ENCODE assay signal across 14 cellular contexts in genomic region chr15:97977734-97978133, GRCh38. TPM values are rescaled to one million over a fixed set of nuclear protein-coding genes. Genes with fewer than 3 reads are reported as not detected.
DNase-seq lines count a peak whose midpoint lies in the region; TF ChIP-seq lines count a peak whose summit lies in the region.
"Had no signal": no experiment of that assay in that cellular context is flagged by ENCODE, and none has a peak within 500 bp of the region (broad histone marks: within the 10 kb centered on the region; RNA-seq: fewer than 3 reads in every experiment).

No MANE protein-coding gene starts in this region.

- intact Hi-C loops in prostate gland (cut with DNase I) = no loop called here

- no peak for TF ChIP-seq POLR2A in prostate gland (IDR thresholded peaks at IDR 0.05)

- H3K9me3 ChIP-seq in endocrine pancreas (ENCODE audit: control insufficient read depth, low read length) = no peaks in the 10 kb centered on the region
- no peaks in the 10 kb centered on the region for H3K9me3 ChIP-seq in prostate gland
- H3K9me3 ChIP-seq: lower lobe of right lung had no signal

- H3K27ac ChIP-seq in rectal smooth muscle tissue (ENCODE audit: low read depth, low read length) = peak overlapping the region; percentile 31
- H3K27ac ChIP-seq in prostate gland = no peak overlapping the region
- H3K27ac ChIP-seq: lower lobe of right lung, SK-N-MC had no signal

- TF ChIP-seq CTCF in prostate gland (IDR thresholded peaks at IDR 0.05) = no peak

- no peaks in the 10 kb centered on the region for H3K27me3 ChIP-seq in endocrine pancreas (ENCODE audit: control insufficient read depth, insufficient read depth, low read length)
- no peaks in the 10 kb centered on the region for H3K27me3 ChIP-seq in rectal smooth muscle tissue (ENCODE audit: control insufficient read depth, insufficient read depth, low read length)
- no peaks in the 10 kb centered on the region for H3K27me3 ChIP-seq in prostate gland (replicated peaks; ENCODE audit: insufficient read depth)

- H3K36me3 ChIP-seq in endocrine pancreas (ENCODE audit: control insufficient read depth, insufficient read depth, low read length) = no peaks in the 10 kb centered on the region
- no peaks in the 10 kb centered on the region for H3K36me3 ChIP-seq in rectal smooth muscle tissue (ENCODE audit: control insufficient read depth, insufficient read depth, low read length)
- no peaks in the 10 kb centered on the region for H3K36me3 ChIP-seq in prostate gland

- DNase-seq in DMS153 (lab: John Stamatoyannopoulos, UW) (peak; percentile 48), DMS153 treated with DMSO at 0.1 percent for 48 hours (lab: John Stamatoyannopoulos, UW; ENCODE audit: unreplicated experiment) (no peak), NCI-H774 (lab: John Stamatoyannopoulos, UW) (peak; percentile 82), dermis blood vessel endothelial cell (no peak), prostate gland (ENCODE audit: low spot score) (no peak)
- no peak for DNase-seq in activated CD8-positive, alpha-beta memory T cell treated with anti-CD3 and anti-CD28 coated beads, Interleukin-2, amount 50 U/mL, for 48 hours
- DNase-seq: activated CD4-positive, alpha-beta T cell treated with anti-CD3 and anti-CD28 coated beads, Interleukin-2, amount 50 U/mL, for 1 hour; activated T-cell treated with anti-CD3 and anti-CD28 coated beads, Interleukin-2, amount 50 U/mL, for 1 hour; lower lobe of right lung; naive thymus-derived CD4-positive, alpha-beta T cell; stimulated activated naive B cell treated with anti-CD40 and anti-IgM and Interleukin-4, amounts not matched to agents 10 μg/mL and 1 μg/mL and 100 μg/mL, for 72 hours had no signal

- 67% methylated on average over 8 of the region's 8 CpGs for WGBS in prostate gland

- H3K4me3 ChIP-seq in endocrine pancreas (ENCODE audit: control insufficient read depth, insufficient read depth, low read length) = peak overlapping the region; percentile 84
- no peak overlapping the region for H3K4me3 ChIP-seq in rectal smooth muscle tissue (ENCODE audit: low read length)
- H3K4me3 ChIP-seq in prostate gland = no peak overlapping the region
- H3K4me3 ChIP-seq: lower lobe of right lung, SK-N-MC had no signal

- H3K9ac ChIP-seq in endocrine pancreas (ENCODE audit: control insufficient read depth, insufficient read depth, low read length) (peak overlapping the region; percentile 30), rectal smooth muscle tissue (ENCODE audit: low read length) (no peak overlapping the region)

- peaks cover 17% of the 10 kb centered on the region for H3K4me1 ChIP-seq in endocrine pancreas (ENCODE audit: control insufficient read depth, insufficient read depth, low read length)
- H3K4me1 ChIP-seq in rectal smooth muscle tissue (ENCODE audit: control insufficient read depth, insufficient read depth, low read length) = peaks cover 6% of the 10 kb centered on the region
- no peaks in the 10 kb centered on the region for H3K4me1 ChIP-seq in prostate gland (replicated peaks)
- H3K4me1 ChIP-seq: lower lobe of right lung had no signal

RNA-seq across cellular contexts. Expression of gene ARRDC4, which starts 17.2 kb away (rescaled TPM):
- total RNA-seq in dermis blood vessel endothelial cell (1.7 and 3.1 TPM in 2 replicates), prostate gland (10 to 100 TPM; 25.4 to 25.6 TPM)

Comparison
In these comparisons a context has a peak if more than half of its experiments do, and no peak if none do; other contexts are left out.
1. DNase-seq: peak in DMS153 (single experiment) and NCI-H774 (single experiment); none in DMS153 treated with DMSO at 0.1 percent for 48 hours (single experiment), dermis blood vessel endothelial cell (single experiment), prostate gland (single experiment) and activated CD8-positive, alpha-beta memory T cell treated with anti-CD3 and anti-CD28 coated beads, Interleukin-2, amount 50 U/mL, for 48 hours (single experiment).